Comparison of ENCODE assay signal across 1 cellular context in genomic region chr2:236536727-236537398, GRCh38.
TF ChIP-seq lines count a peak whose summit lies in the region.

No MANE protein-coding gene starts in this region.

TF ChIP-seq in GM23338, 12 proteins besides CTCF, POLR2A, EP300 and RAD21 (continued from another document):
- TF ChIP-seq, protein P1, sequence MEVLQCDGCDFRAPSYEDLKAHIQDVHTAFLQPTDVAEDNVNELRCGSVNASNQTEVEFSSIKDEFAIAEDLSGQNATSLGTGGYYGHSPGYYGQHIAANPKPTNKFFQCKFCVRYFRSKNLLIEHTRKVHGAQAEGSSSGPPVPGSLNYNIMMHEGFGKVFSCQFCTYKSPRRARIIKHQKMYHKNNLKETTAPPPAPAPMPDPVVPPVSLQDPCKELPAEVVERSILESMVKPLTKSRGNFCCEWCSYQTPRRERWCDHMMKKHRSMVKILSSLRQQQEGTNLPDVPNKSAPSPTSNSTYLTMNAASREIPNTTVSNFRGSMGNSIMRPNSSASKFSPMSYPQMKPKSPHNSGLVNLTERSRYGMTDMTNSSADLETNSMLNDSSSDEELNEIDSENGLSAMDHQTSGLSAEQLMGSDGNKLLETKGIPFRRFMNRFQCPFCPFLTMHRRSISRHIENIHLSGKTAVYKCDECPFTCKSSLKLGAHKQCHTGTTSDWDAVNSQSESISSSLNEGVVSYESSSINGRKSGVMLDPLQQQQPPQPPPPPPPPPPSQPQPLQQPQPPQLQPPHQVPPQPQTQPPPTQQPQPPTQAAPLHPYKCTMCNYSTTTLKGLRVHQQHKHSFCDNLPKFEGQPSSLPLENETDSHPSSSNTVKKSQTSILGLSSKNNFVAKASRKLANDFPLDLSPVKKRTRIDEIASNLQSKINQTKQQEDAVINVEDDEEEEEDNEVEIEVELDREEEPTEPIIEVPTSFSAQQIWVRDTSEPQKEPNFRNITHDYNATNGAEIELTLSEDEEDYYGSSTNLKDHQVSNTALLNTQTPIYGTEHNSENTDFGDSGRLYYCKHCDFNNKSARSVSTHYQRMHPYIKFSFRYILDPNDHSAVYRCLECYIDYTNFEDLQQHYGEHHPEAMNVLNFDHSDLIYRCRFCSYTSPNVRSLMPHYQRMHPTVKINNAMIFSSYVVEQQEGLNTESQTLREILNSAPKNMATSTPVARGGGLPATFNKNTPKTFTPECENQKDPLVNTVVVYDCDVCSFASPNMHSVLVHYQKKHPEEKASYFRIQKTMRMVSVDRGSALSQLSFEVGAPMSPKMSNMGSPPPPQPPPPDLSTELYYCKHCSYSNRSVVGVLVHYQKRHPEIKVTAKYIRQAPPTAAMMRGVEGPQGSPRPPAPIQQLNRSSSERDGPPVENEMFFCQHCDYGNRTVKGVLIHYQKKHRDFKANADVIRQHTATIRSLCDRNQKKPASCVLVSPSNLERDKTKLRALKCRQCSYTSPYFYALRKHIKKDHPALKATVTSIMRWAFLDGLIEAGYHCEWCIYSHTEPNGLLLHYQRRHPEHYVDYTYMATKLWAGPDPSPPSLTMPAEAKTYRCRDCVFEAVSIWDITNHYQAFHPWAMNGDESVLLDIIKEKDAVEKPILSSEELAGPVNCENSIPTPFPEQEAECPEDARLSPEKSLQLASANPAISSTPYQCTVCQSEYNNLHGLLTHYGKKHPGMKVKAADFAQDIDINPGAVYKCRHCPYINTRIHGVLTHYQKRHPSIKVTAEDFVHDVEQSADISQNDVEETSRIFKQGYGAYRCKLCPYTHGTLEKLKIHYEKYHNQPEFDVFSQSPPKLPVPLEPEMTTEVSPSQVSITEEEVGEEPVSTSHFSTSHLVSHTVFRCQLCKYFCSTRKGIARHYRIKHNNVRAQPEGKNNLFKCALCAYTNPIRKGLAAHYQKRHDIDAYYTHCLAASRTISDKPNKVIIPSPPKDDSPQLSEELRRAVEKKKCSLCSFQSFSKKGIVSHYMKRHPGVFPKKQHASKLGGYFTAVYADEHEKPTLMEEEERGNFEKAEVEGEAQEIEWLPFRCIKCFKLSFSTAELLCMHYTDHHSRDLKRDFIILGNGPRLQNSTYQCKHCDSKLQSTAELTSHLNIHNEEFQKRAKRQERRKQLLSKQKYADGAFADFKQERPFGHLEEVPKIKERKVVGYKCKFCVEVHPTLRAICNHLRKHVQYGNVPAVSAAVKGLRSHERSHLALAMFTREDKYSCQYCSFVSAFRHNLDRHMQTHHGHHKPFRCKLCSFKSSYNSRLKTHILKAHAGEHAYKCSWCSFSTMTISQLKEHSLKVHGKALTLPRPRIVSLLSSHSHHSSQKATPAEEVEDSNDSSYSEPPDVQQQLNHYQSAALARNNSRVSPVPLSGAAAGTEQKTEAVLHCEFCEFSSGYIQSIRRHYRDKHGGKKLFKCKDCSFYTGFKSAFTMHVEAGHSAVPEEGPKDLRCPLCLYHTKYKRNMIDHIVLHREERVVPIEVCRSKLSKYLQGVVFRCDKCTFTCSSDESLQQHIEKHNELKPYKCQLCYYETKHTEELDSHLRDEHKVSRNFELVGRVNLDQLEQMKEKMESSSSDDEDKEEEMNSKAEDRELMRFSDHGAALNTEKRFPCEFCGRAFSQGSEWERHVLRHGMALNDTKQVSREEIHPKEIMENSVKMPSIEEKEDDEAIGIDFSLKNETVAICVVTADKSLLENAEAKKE (CRISPR knock-in tag; IDR thresholded peaks at IDR 0.05): no peak
- TF ChIP-seq JUNB (IDR thresholded peaks at IDR 0.05; ENCODE audit: unreplicated experiment) (no peak), NANOG (IDR thresholded peaks at IDR 0.05; ENCODE audit: borderline replicate concordance) (no peak), CREB1 (CRISPR knock-in tag; IDR thresholded peaks at IDR 0.05; ENCODE audit: low read depth) (no peak), POLR2AphosphoS5 (IDR thresholded peaks at IDR 0.05; ENCODE audit: low read depth) (no peak), EZH2phosphoT487 (IDR thresholded peaks at IDR 0.05; ENCODE audit: unreplicated experiment) (no peak)
